ENCODE assay signal across 2 cellular contexts in genomic region chr4:8538076-8538702, GRCh38.
TF ChIP-seq lines count a peak whose summit lies in the region.

No MANE protein-coding gene starts in this region.

TF ChIP-seq in A549, 52 proteins besides CTCF, POLR2A, EP300 and RAD21:
- TF ChIP-seq CEBPB (IDR thresholded peaks at IDR 0.05) (no peak), GATA3 (IDR thresholded peaks at IDR 0.05; ENCODE audit: borderline replicate concordance) (no peak), ZC3H11A (IDR thresholded peaks at IDR 0.05) (no peak), ZNF302 (CRISPR knock-in tag; IDR thresholded peaks at IDR 0.05) (no peak), USF2 (IDR thresholded peaks at IDR 0.05) (no peak)
TF ChIP-seq in A549: peak in this region for 0.

TF ChIP-seq in HCT116, 20 proteins besides CTCF, POLR2A, EP300 and RAD21:
- TF ChIP-seq EZH2phosphoT487 (IDR thresholded peaks at IDR 0.05; ENCODE audit: borderline replicate concordance) = no peak
- no peak for TF ChIP-seq YY1 (IDR thresholded peaks at IDR 0.05; ENCODE audit: extremely low read depth, insufficient replicate concordance, low read depth, low read length)
- no peak for TF ChIP-seq MAX (IDR thresholded peaks at IDR 0.05)
- no peak for TF ChIP-seq REST (IDR thresholded peaks at IDR 0.05; ENCODE audit: low read depth)
- no peak for TF ChIP-seq CBX3 (IDR thresholded peaks at IDR 0.05; ENCODE audit: low read depth)
- no peak for TF ChIP-seq SRF (IDR thresholded peaks at IDR 0.05; ENCODE audit: low read depth)
- TF ChIP-seq ZBTB33 (IDR thresholded peaks at IDR 0.05; ENCODE audit: extremely low read depth, insufficient replicate concordance, low read length) = no peak
